In genomic region chr6:141248056-141248799, GRCh38 we compare ENCODE assay signal across 14 cellular contexts.
A peak's percentile ranks its signal among the peaks of the same experiment; 100 is the strongest.
DNase-seq lines count a peak whose midpoint lies in the region; ATAC-seq and TF ChIP-seq lines count a peak whose summit lies in the region.
"Had no signal": no experiment of that assay in that cellular context is flagged by ENCODE, and none has a peak within 500 bp of the region (broad histone marks: within the 10 kb centered on the region; RNA-seq: fewer than 3 reads in every experiment).

No MANE protein-coding gene starts in this region.

- no peaks in the 10 kb centered on the region for H3K9me3 ChIP-seq in GM23248 (ENCODE audit: low read depth)

- peaks cover 7% of the 10 kb centered on the region; the same call in 1 of the 2 replicates for H3K4me1 ChIP-seq in GM23248 (ENCODE audit: insufficient read depth)

- H3K4me2 ChIP-seq in GM23248 (ENCODE audit: unreplicated experiment): no peak overlapping the region

- H3K27ac Mint-ChIP-seq in T-cell: no peak overlapping the region
- H3K27ac Mint-ChIP-seq: naive B cell had no signal

- H3K27me3 ChIP-seq in GM23248 (replicated peaks; ENCODE audit: insufficient read depth) (no peaks in the 10 kb centered on the region), dorsolateral prefrontal cortex (no peaks in the 10 kb centered on the region)
- H3K27me3 ChIP-seq: right atrium auricular region had no signal

- H3K4me1 Mint-ChIP-seq in T-cell: peaks cover 0 to 1% (median 0%) of the 10 kb centered on the region in 3 donors
- H3K4me1 Mint-ChIP-seq: naive B cell had no signal

- POLR2A ChIA-PET in T-cell (lab: Charles Lee): no interaction called here

- ATAC-seq in GM19035 (IDR thresholded peaks at IDR 0.05; ENCODE audit: unreplicated experiment) (peak; percentile 82), HG03378 (IDR thresholded peaks at IDR 0.05; ENCODE audit: unreplicated experiment) (peak; percentile 68), T-cell (replicated peaks in 1 of 4) (no peak)
- ATAC-seq: Right ventricle myocardium inferior had no signal

- H3K27me3 Mint-ChIP-seq in T-cell: no peaks in the 10 kb centered on the region
- H3K27me3 Mint-ChIP-seq: naive B cell had no signal

- 36 to 37% methylated on average over 3 of the region's 3 CpGs for WGBS in GM23248 (ENCODE audit: low coverage in 1 of 2, low lambda C conversion rate in 2 of 2, missing lambda C conversion rate in 2 of 2), 2 experiments

- no peaks in the 10 kb centered on the region for H3K36me3 ChIP-seq in GM23248 (ENCODE audit: low read depth)
- H3K36me3 ChIP-seq: right atrium auricular region had no signal

- no peaks in the 10 kb centered on the region for H3K36me3 Mint-ChIP-seq in T-cell
- H3K36me3 Mint-ChIP-seq: naive B cell had no signal

- H3K9me3 Mint-ChIP-seq in T-cell: no peaks in the 10 kb centered on the region
- H3K9me3 Mint-ChIP-seq: naive B cell had no signal

- H3K4me3 Mint-ChIP-seq in T-cell: no peak overlapping the region
- H3K4me3 Mint-ChIP-seq: naive B cell had no signal

- H3K27ac ChIP-seq in GM23248: no peak overlapping the region
- H3K27ac ChIP-seq in dorsolateral prefrontal cortex: no peak overlapping the region
- H3K27ac ChIP-seq: right atrium auricular region, VCaP had no signal

- intact Hi-C loops in dorsolateral prefrontal cortex (cut with DNase I): no loop called here

- in situ Hi-C loops in GM23248 (cut with MboI): no loop called here

- no peaks in the 10 kb centered on the region; the same call in 1 of the 2 replicates for H3K9me2 ChIP-seq in GM23248 (ENCODE audit: insufficient read depth)

- H3K4me3 ChIP-seq in GM23248 (no peak overlapping the region), dorsolateral prefrontal cortex (no peak overlapping the region)
- H3K4me3 ChIP-seq: right atrium auricular region had no signal

- H3K9ac ChIP-seq in GM23248: no peak overlapping the region

- DNase-seq in GM23248 (no peak), DMS79 treated with DMSO at 0.1 percent for 48 hours (lab: John Stamatoyannopoulos, UW) (no peak), germinal center (ENCODE audit: low spot score) (no peak), T-cell (no peak), dorsolateral prefrontal cortex (no peak)
- DNase-seq: H7, MV-4-11, naive B cell, substantia nigra had no signal

- CTCF ChIA-PET in T-cell (lab: Charles Lee): interaction anchor here in 1 of 2 donors (0.6 kb wide), 1 partner anchor 1860 kb away, joined by 5 read pairs; no protein-coding TSS in a partner anchor

- no peak for TF ChIP-seq CTCF in dorsolateral prefrontal cortex (IDR thresholded peaks at IDR 0.05 in 54 of 56, conservative IDR thresholded peaks at IDR 0.05 in 2 of 56; ENCODE audit: low read depth in 1 of 56, partially characterized antibody in 56 of 56)

- no peaks in the 10 kb centered on the region for H3F3A ChIP-seq in GM23248 (ENCODE audit: insufficient read depth)

- peak overlapping the region; percentile 25 for H2AFZ ChIP-seq in GM23248

- no peaks in the 10 kb centered on the region for H3K79me2 ChIP-seq in GM23248 (ENCODE audit: insufficient read depth)

- H4K20me1 ChIP-seq in GM23248 (ENCODE audit: insufficient read depth): no peaks in the 10 kb centered on the region

Comparison
In these comparisons a context has a peak if more than half of its experiments do, and no peak if none do; other contexts are left out.
1. ATAC-seq: peak in GM19035 (single experiment) and HG03378 (single experiment); none in T-cell (0 of 4).